24 cellular contexts compared by ENCODE assay signal in genomic region chr7:85600425-85600824, GRCh38.
DNase-seq lines count a peak whose midpoint lies in the region; ATAC-seq, FAIRE-seq and TF ChIP-seq lines count a peak whose summit lies in the region.
"Had no signal": no experiment of that assay in that cellular context is flagged by ENCODE, and none has a peak within 500 bp of the region (broad histone marks: within the 10 kb centered on the region; RNA-seq: fewer than 3 reads in every experiment).

No MANE protein-coding gene starts in this region.

- FAIRE-seq in D721Med (lab: Jason Lieb, UNC): no peak

- intact Hi-C loops in psoas muscle (cut with DNase I): no loop called here

- peaks cover 1% of the 10 kb centered on the region; the same call in 1 of the 2 replicates for H3K9me2 ChIP-seq in SK-N-SH

- no peak overlapping the region for H3K4me3 ChIP-seq in AG10803 (ENCODE audit: low read length)
- H3K4me3 ChIP-seq in SK-N-SH (ENCODE audit: low read depth in 2 of 2, low read length in 1 of 2): no peak overlapping the region
- H3K4me3 ChIP-seq in psoas muscle: no peak overlapping the region
- H3K4me3 ChIP-seq: ascending aorta, mucosa of descending colon, right lobe of liver, thyroid gland had no signal

- H3K9me3 ChIP-seq in SK-N-SH: no peaks in the 10 kb centered on the region
- no peaks in the 10 kb centered on the region for H3K9me3 ChIP-seq in psoas muscle
- H3K9me3 ChIP-seq: ascending aorta, mucosa of descending colon, right lobe of liver, thyroid gland had no signal

- H2AFZ ChIP-seq in SK-N-SH (ENCODE audit: low read depth): no peak overlapping the region

- H3K36me3 ChIP-seq in SK-N-SH (replicated peaks in 1 of 2; ENCODE audit: control insufficient read depth in 1 of 2, insufficient read depth in 2 of 2, low read length in 1 of 2) (no peaks in the 10 kb centered on the region), psoas muscle (ENCODE audit: insufficient read depth in 1 of 2, low read depth in 1 of 2) (no peaks in the 10 kb centered on the region)
- H3K36me3 ChIP-seq: ascending aorta, right lobe of liver, thyroid gland, WERI-Rb-1 had no signal

- 16% methylated on average over 3 of the region's 3 CpGs for WGBS in SK-N-SH (ENCODE audit: low lambda C conversion rate)
- 6 to 15% (median 11%) methylated on average over 3 of the region's 3 CpGs for WGBS in psoas muscle, 3 donors

- POLR2A ChIA-PET in SK-N-SH (lab: Yijun Ruan, JAX): no interaction called here

- peaks cover 5 to 17% of the 10 kb centered on the region in 2 experiments; a peak in 3 of 4 replicates for H3K4me1 ChIP-seq in SK-N-SH (ENCODE audit: control insufficient read depth in 1 of 2, insufficient read depth in 2 of 2, low read depth in 1 of 2, low read length in 1 of 2)
- no peaks in the 10 kb centered on the region for H3K4me1 ChIP-seq in psoas muscle
- H3K4me1 ChIP-seq: ascending aorta, right lobe of liver, thyroid gland had no signal

- no peak for TF ChIP-seq RAD21 in SK-N-SH (IDR thresholded peaks at IDR 0.05; ENCODE audit: low read length)

- CTCF ChIA-PET in SK-N-SH (lab: Yijun Ruan, JAX): interaction anchor here (0.6 to 1.3 kb wide), 4 partner anchors 15 to 229 kb away, joined by 3 to 4 read pairs (median 4); no protein-coding TSS in a partner anchor

- peak overlapping the region in 1 of 2 experiments; percentile 16; a peak in 1 of 4 replicates for H3K27ac ChIP-seq in SK-N-SH (ENCODE audit: low read depth in 2 of 2, low read length in 1 of 2)
- H3K27ac ChIP-seq in psoas muscle: no peak overlapping the region
- H3K27ac ChIP-seq: ascending aorta, right lobe of liver, thyroid gland, WERI-Rb-1 had no signal

- H3K4me2 ChIP-seq in SK-N-SH: no peak overlapping the region

- TF ChIP-seq CTCF in AG10803 (conservative IDR thresholded peaks at IDR 0.05; ENCODE audit: low read length) (no peak), SK-N-SH (IDR thresholded peaks at IDR 0.05) (no peak), psoas muscle (IDR thresholded peaks at IDR 0.05) (no peak), D721Med (IDR thresholded peaks at IDR 0.05; ENCODE audit: insufficient read depth, missing control alignments) (no peak)

- H3F3A ChIP-seq in SK-N-SH (replicated peaks; ENCODE audit: insufficient read depth): peaks cover 15% of the 10 kb centered on the region

- H3K27me3 ChIP-seq in SK-N-SH (ENCODE audit: insufficient read depth) (no peaks in the 10 kb centered on the region), psoas muscle (ENCODE audit: insufficient read depth in 3 of 3, low read length in 2 of 3) (no peaks in the 10 kb centered on the region)
- H3K27me3 ChIP-seq: ascending aorta, right lobe of liver, thyroid gland had no signal

- no peak overlapping the region for H3K9ac ChIP-seq in SK-N-SH

- H4K20me1 ChIP-seq in SK-N-SH (ENCODE audit: insufficient read depth): no peaks in the 10 kb centered on the region

- H3K79me2 ChIP-seq in SK-N-SH (ENCODE audit: insufficient read depth): no peaks in the 10 kb centered on the region

- 0 out of 4 replicates have a peak, but pooled peaks of 1 of the 2 experiments have one; percentile 9 for TF ChIP-seq EP300 in SK-N-SH (IDR thresholded peaks at IDR 0.05; ENCODE audit: borderline replicate concordance in 1 of 2, low read depth in 1 of 2, low read length in 1 of 2)

- DNase-seq in AG10803 (ENCODE audit: low read depth) (peak; percentile 50), HT1080 (ENCODE audit: low read depth) (peak; percentile 0), SK-N-SH (peak; percentile 7), medulla oblongata (ENCODE audit: extremely low spot score) (peak; percentile 3), psoas muscle (no peak), D721Med (ENCODE audit: insufficient read length, low spot score) (no peak), globus pallidus (ENCODE audit: low spot score) (no peak)
- DNase-seq: activated CD4-positive, alpha-beta T cell treated with anti-CD3 and anti-CD28 coated beads, Interleukin-2, amount 50 U/mL, for 48 hours; activated naive CD4-positive, alpha-beta T cell treated with anti-CD3 and anti-CD28 coated beads for 36 hours; activated T-cell treated with anti-CD3 and anti-CD28 coated beads, Interleukin-2, amount 50 U/mL, for 1 hour; Kasumi-1; mucosa of descending colon; NCI-H1092; NCI-H2107; NCI-H774; nucleus accumbens; right lobe of liver; T-helper 1 cell; thyroid gland; WERI-Rb-1 had no signal

- ATAC-seq in psoas muscle: no peak
- no peak for ATAC-seq in GM21390 (IDR thresholded peaks at IDR 0.05; ENCODE audit: unreplicated experiment)
- ATAC-seq: mucosa of descending colon; Panc1; right lobe of liver; stimulated activated memory B cell treated with anti-CD40 and anti-IgM and Interleukin-4, amounts not matched to agents 10 μg/mL and 1 μg/mL and 100 μg/mL, for 72 hours had no signal

TF ChIP-seq in SK-N-SH, 30 proteins besides CTCF, POLR2A, EP300 and RAD21:
- TF ChIP-seq TCF12 (IDR thresholded peaks at IDR 0.05) (no peak), GATA2 (CRISPR knock-in tag; IDR thresholded peaks at IDR 0.05) (peak; percentile 15; the same call in 1 of the 2 replicates)

Comparison
In these comparisons a context has a peak if more than half of its experiments do, and no peak if none do; other contexts are left out.
1. DNase-seq: peak in AG10803 (single experiment), HT1080 (single experiment), SK-N-SH (single experiment) and medulla oblongata (single experiment); none in psoas muscle (0 of 2), D721Med (single experiment) and globus pallidus (single experiment).